17 cellular contexts compared by ENCODE assay signal in genomic region chr1:213931804-213932203, GRCh38. TPM values are rescaled to one million over a fixed set of nuclear protein-coding genes. Genes with fewer than 3 reads are reported as not detected.
DNase-seq lines count a peak whose midpoint lies in the region; ATAC-seq and TF ChIP-seq lines count a peak whose summit lies in the region.
"Had no signal": no experiment of that assay in that cellular context is flagged by ENCODE, and none has a peak within 500 bp of the region (broad histone marks: within the 10 kb centered on the region; RNA-seq: fewer than 3 reads in every experiment).

No MANE protein-coding gene starts in this region.

- H3K36me3 ChIP-seq in A673 (ENCODE audit: insufficient read depth, low read length, poor library complexity, severe bottlenecking) (no peaks in the 10 kb centered on the region), DND-41 (ENCODE audit: insufficient read depth, low read length) (no peaks in the 10 kb centered on the region), esophagus muscularis mucosa (no peaks in the 10 kb centered on the region)
- H3K36me3 ChIP-seq: adrenal gland, right atrium auricular region had no signal

- H3K4me3 ChIP-seq in A673 (ENCODE audit: low read depth, low read length, poor library complexity, severe bottlenecking) (no peak overlapping the region), DND-41 (ENCODE audit: low read depth in 1 of 2, low read length in 2 of 2) (no peak overlapping the region), esophagus muscularis mucosa (no peak overlapping the region)
- H3K4me3 ChIP-seq: adrenal gland, GM23248, right atrium auricular region had no signal

- no peak overlapping the region for H3K4me2 ChIP-seq in DND-41 (ENCODE audit: insufficient read depth, low read length)

- peak; percentile 5 for DNase-seq in A673 (ENCODE audit: low spot score)
- DNase-seq in DND-41, result no peak
- peak; percentile 14 for DNase-seq in NCI-H69 (lab: John Stamatoyannopoulos, UW)
- peak; percentile 72 for DNase-seq in esophagus muscularis mucosa (ENCODE audit: extremely low spot score)
- DNase-seq in GF-D8 (lab: John Stamatoyannopoulos, UW), result no peak
- DNase-seq in NCI-H2196 (lab: John Stamatoyannopoulos, UW; ENCODE audit: unreplicated experiment), result no peak
- DNase-seq in NCI-H1930 (lab: John Stamatoyannopoulos, UW), result no peak
- DNase-seq in NCI-H2171 treated with DMSO at 0.1 percent for 48 hours (lab: John Stamatoyannopoulos, UW), result no peak
- DNase-seq: activated CD8-positive, alpha-beta T cell treated with anti-CD3 and anti-CD28 coated beads, Interleukin-2, amount 10 ng/mL, durations not matched to agents 7 days and 5 days; adrenal gland; foreskin melanocyte; GM23248; MM.1S; NCI-H2227 treated with DMSO at 0.1 percent for 48 hours; stimulated activated CD4-positive, alpha-beta T cell treated with anti-CD3 and anti-CD28 coated beads, Interleukin-1b, Interleukin-23, amount 100 ng/mL, for 48 hours had no signal

- H3K27me3 ChIP-seq in A673 (replicated peaks; ENCODE audit: insufficient read depth, low read depth, low read length, poor library complexity), result peaks cover 51% of the 10 kb centered on the region
- no peaks in the 10 kb centered on the region for H3K27me3 ChIP-seq in DND-41 (ENCODE audit: insufficient read depth, low read length, poor library complexity)
- peaks cover 0 to 10% (median 2%) of the 10 kb centered on the region in 4 donors for H3K27me3 ChIP-seq in esophagus muscularis mucosa
- H3K27me3 ChIP-seq: adrenal gland, right atrium auricular region had no signal

- BruUV-seq in A673 (replicated peaks; lab: Mats Ljungman, UMichigan), result no TSS peak

- CTCF ChIA-PET in A673 (lab: Charles Lee), result no interaction called here

- no peak overlapping the region for H2AFZ ChIP-seq in DND-41 (ENCODE audit: low read depth, low read length)
- H2AFZ ChIP-seq: GM23248 had no signal

- H3K9ac ChIP-seq in DND-41 (ENCODE audit: low read depth, low read length), result no peak overlapping the region
- H3K9ac ChIP-seq: GM23248 had no signal

- TF ChIP-seq EP300 in esophagus muscularis mucosa (IDR thresholded peaks at IDR 0.05), result no peak

- H3K27ac ChIP-seq in A673 (ENCODE audit: low read depth, low read length, poor library complexity, severe bottlenecking), result no peak overlapping the region
- H3K27ac ChIP-seq in DND-41 (ENCODE audit: low read length), result no peak overlapping the region
- H3K27ac ChIP-seq in esophagus muscularis mucosa (replicated peaks in 1 of 4), result no peak overlapping the region
- H3K27ac ChIP-seq: adrenal gland, GM23248, right atrium auricular region, VCaP had no signal

- TF ChIP-seq POLR2A in esophagus muscularis mucosa (IDR thresholded peaks at IDR 0.05; ENCODE audit: low read depth), result no peak

- no peaks in the 10 kb centered on the region for H3K4me1 ChIP-seq in A673 (ENCODE audit: insufficient read depth, low read length, poor library complexity, severe bottlenecking)
- H3K4me1 ChIP-seq in DND-41 (ENCODE audit: insufficient read depth, low read length), result no peaks in the 10 kb centered on the region
- H3K4me1 ChIP-seq in esophagus muscularis mucosa, result no peaks in the 10 kb centered on the region
- H3K4me1 ChIP-seq: adrenal gland had no signal

- ATAC-seq in DND-41 (ENCODE audit: insufficient read depth, low read depth), result no peak
- ATAC-seq: activated CD8-positive, alpha-beta T cell treated with anti-CD3 and anti-CD28 coated beads, Interleukin-2, amount 10 ng/mL, durations not matched to agents 7 days and 5 days had no signal

- no peaks in the 10 kb centered on the region for H4K20me1 ChIP-seq in DND-41 (ENCODE audit: insufficient read depth, low read length)

- TF ChIP-seq CTCF in A673 (conservative IDR thresholded peaks at IDR 0.05; ENCODE audit: low read depth, low read length) (no peak), DND-41 (IDR thresholded peaks at IDR 0.05; ENCODE audit: borderline replicate concordance, extremely low read depth, low read length, poor library complexity, severe bottlenecking) (peak; percentile 6), esophagus muscularis mucosa (IDR thresholded peaks at IDR 0.05) (no peak)

- no peaks in the 10 kb centered on the region for H3K79me2 ChIP-seq in DND-41 (ENCODE audit: insufficient read depth, low read length)

- H3K9me3 ChIP-seq in A673 (ENCODE audit: low read depth, low read length, poor library complexity, severe bottlenecking) (no peaks in the 10 kb centered on the region), DND-41 (ENCODE audit: insufficient read depth, low read length, severe bottlenecking) (no peaks in the 10 kb centered on the region), esophagus muscularis mucosa (no peaks in the 10 kb centered on the region)
- H3K9me3 ChIP-seq: adrenal gland, right atrium auricular region had no signal

- POLR2A ChIA-PET in A673 (lab: Charles Lee; ENCODE audit: low non-redundant PET), result no interaction called here

- WGBS in esophagus muscularis mucosa, result 50% methylated on average over 9 of the region's 9 CpGs

- intact Hi-C loops in A673 (cut with micrococcal nuclease; ENCODE audit: unreplicated experiment), result no loop called here
- intact Hi-C loops in esophagus muscularis mucosa (cut with DNase I), result no loop called here

RNA-seq across cellular contexts. Expression of gene PROX1, which starts 56.0 kb away (rescaled TPM):
- total RNA-seq in A673 (2021), result not detected in 2 replicates
- total RNA-seq in esophagus muscularis mucosa, result 1 to 10 TPM; 2.0 to 5.3 (median 2.5) TPM
- total RNA-seq: activated CD8-positive, alpha-beta T cell treated with anti-CD3 and anti-CD28 coated beads, Interleukin-2, amount 10 ng/mL, durations not matched to agents 7 days and 5 days had no signal

Comparison
In these comparisons a context has a peak if more than half of its experiments do, and no peak if none do; other contexts are left out.
1. DNase-seq: peak in A673 (single experiment), NCI-H69 (single experiment) and esophagus muscularis mucosa (single experiment); none in DND-41 (single experiment), GF-D8 (single experiment), NCI-H2196 (single experiment), NCI-H1930 (0 of 2) and NCI-H2171 treated with DMSO at 0.1 percent for 48 hours (single experiment).